25 cellular contexts compared by ENCODE assay signal in genomic region chr3:195881276-195881988, GRCh38.
"Had no signal": no experiment of that assay in that cellular context is flagged by ENCODE, and none has a peak within 500 bp of the region (broad histone marks: within the 10 kb centered on the region; RNA-seq: fewer than 3 reads in every experiment).

No MANE protein-coding gene starts in this region.

- H3K27me3 Mint-ChIP-seq: activated CD8-positive, alpha-beta T cell treated with anti-CD3 and anti-CD28 coated beads for 36 hours; activated naive CD8-positive, alpha-beta T cell; activated T-helper 17 cell treated with anti-CD3 and anti-CD28 coated beads, Interleukin-2, amount 50 U/mL, for 72 hours; central memory CD8-positive, alpha-beta T cell; T-helper 17 cell had no signal

- H3K36me3 Mint-ChIP-seq: activated naive CD8-positive, alpha-beta T cell had no signal

- H3K36me3 ChIP-seq: colonic mucosa had no signal

- H3K9me3 Mint-ChIP-seq: activated CD8-positive, alpha-beta T cell treated with anti-CD3 and anti-CD28 coated beads for 36 hours; activated T-cell treated with anti-CD3 and anti-CD28 coated beads, Interleukin-2, amount 50 U/mL, for 4 hours; activated T-helper 17 cell treated with anti-CD3 and anti-CD28 coated beads, Interleukin-2, amount 50 U/mL, for 72 hours; central memory CD8-positive, alpha-beta T cell; WTC11 had no signal

- ATAC-seq: activated CD8-positive, alpha-beta T cell treated with anti-CD3 and anti-CD28 coated beads for 36 hours; activated T-cell treated with anti-CD3 and anti-CD28 coated beads, Interleukin-2, amount 50 U/mL, for 4 hours; activated T-helper 17 cell treated with anti-CD3 and anti-CD28 coated beads, Interleukin-2, amount 50 U/mL, for 72 hours; esophagus mucosa; T-helper 17 cell; WTC11 had no signal

- H3K9me3 ChIP-seq: colonic mucosa had no signal

- H3K27ac ChIP-seq: brain microvascular endothelial cell, colonic mucosa had no signal

- H3K27me3 ChIP-seq: brain microvascular endothelial cell, colonic mucosa had no signal

- H3K4me1 Mint-ChIP-seq: activated T-helper 17 cell treated with anti-CD3 and anti-CD28 coated beads, Interleukin-2, amount 50 U/mL, for 72 hours had no signal

- H3K4me3 Mint-ChIP-seq: activated CD8-positive, alpha-beta T cell treated with anti-CD3 and anti-CD28 coated beads for 36 hours; activated naive CD8-positive, alpha-beta T cell; activated T-cell treated with anti-CD3 and anti-CD28 coated beads, Interleukin-2, amount 50 U/mL, for 4 hours; activated T-helper 17 cell treated with anti-CD3 and anti-CD28 coated beads, Interleukin-2, amount 50 U/mL, for 72 hours; central memory CD8-positive, alpha-beta T cell; T-helper 17 cell; WTC11 had no signal

- H3K4me3 ChIP-seq: colonic mucosa had no signal

- DNase-seq: activated CD4-positive, alpha-beta T cell treated with anti-CD3 and anti-CD28 coated beads for 1 hour; activated CD4-positive, alpha-beta T cell treated with anti-CD3 and anti-CD28 coated beads for 4 hours; activated CD4-positive, alpha-beta T cell treated with anti-CD3 and anti-CD28 coated beads, Interleukin-2, amount 50 U/mL, for 1 hour; activated CD4-positive, alpha-beta T cell treated with anti-CD3 and anti-CD28 coated beads, Interleukin-2, amount 50 U/mL, for 48 hours; activated CD8-positive, alpha-beta memory T cell treated with anti-CD3 and anti-CD28 coated beads for 24 hours; activated CD8-positive, alpha-beta T cell treated with anti-CD3 and anti-CD28 coated beads for 36 hours; activated effector memory CD4-positive, alpha-beta T cell treated with Interleukin-2 at 50 U/mL for 16 hours; activated gamma-delta T cell treated with Interleukin-2 at 50 U/mL for 16 hours; activated naive CD4-positive, alpha-beta T cell treated with anti-CD3 and anti-CD28 coated beads, Interleukin-2, amount 50 U/mL, for 16 hours; activated naive CD4-positive, alpha-beta T cell treated with Interleukin-2 at 50 U/mL for 16 hours; activated T-cell treated with anti-CD3 and anti-CD28 coated beads, Interleukin-2, amount 50 U/mL, for 4 hours; amniotic stem cell; anterior cingulate cortex; brain microvascular endothelial cell; colonic mucosa; effector CD8-positive, alpha-beta T cell; foreskin fibroblast; head of caudate nucleus; T-helper 1 cell; T-helper 17 cell had no signal

- H3K27ac Mint-ChIP-seq: activated CD8-positive, alpha-beta T cell treated with anti-CD3 and anti-CD28 coated beads for 36 hours; activated naive CD8-positive, alpha-beta T cell; activated T-helper 17 cell treated with anti-CD3 and anti-CD28 coated beads, Interleukin-2, amount 50 U/mL, for 72 hours; WTC11 had no signal
